Comparison of ENCODE assay signal across 12 cellular contexts in the genomic region with DNA sequence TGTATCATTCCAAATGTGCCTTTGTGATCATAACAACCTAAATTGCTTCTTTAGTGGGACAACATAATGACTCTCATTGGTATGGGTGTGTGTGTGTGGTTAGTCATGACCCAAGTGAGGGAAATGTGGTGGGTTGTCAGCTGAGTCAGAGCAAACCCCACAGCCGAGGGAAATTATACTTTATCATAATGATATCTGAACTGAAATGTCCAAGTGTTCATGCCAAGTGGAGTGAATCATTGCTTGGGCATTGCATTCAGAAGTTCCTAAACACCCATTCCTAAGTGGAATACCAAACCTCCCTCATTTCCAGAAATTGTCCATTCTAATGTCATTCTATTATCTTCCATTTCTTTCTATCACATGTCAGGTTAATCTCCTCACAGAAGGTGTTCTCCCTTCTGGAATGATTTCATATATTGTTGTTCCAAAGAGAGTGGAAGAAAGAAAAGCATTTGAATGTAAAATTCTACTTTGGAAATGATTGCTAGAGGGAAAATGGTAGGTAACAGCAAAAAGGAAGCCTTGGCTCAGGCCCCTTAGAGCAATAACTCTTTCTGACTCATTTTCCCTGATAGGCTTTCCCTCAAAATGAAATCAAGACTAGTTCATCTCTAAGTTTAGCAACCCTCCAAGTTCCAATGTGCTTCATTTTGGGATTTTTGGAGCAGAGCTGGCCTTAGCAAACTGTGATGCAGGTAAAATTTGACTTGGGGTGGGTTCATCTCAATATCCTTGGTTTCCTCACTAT.
DNase-seq lines count a peak whose midpoint lies in the region; ATAC-seq, FAIRE-seq and TF ChIP-seq lines count a peak whose summit lies in the region.
"Had no signal": no experiment of that assay in that cellular context is flagged by ENCODE, and none has a peak within 500 bp of the region (broad histone marks: within the 10 kb centered on the region; RNA-seq: fewer than 3 reads in every experiment).

No MANE protein-coding gene starts in this region.

- no peak overlapping the region for H3K4me3 Mint-ChIP-seq in WTC11
- H3K4me3 Mint-ChIP-seq: activated naive CD8-positive, alpha-beta T cell treated with anti-CD3 and anti-CD28 coated beads, Interleukin-2, amount 10 ng/mL, durations not matched to agents 7 days and 5 days; natural killer cell treated with Interleukin-12 subunit alpha and Interleukin-12 subunit beta and Interleukin-15 and Interleukin-18, amount 100 ng/mL, for 72 hours had no signal

- H3K27ac Mint-ChIP-seq in WTC11 = no peak overlapping the region
- H3K27ac Mint-ChIP-seq: activated naive CD8-positive, alpha-beta T cell treated with anti-CD3 and anti-CD28 coated beads, Interleukin-2, amount 10 ng/mL, durations not matched to agents 7 days and 5 days; natural killer cell treated with Interleukin-12 subunit alpha and Interleukin-12 subunit beta and Interleukin-15 and Interleukin-18, amount 100 ng/mL, for 72 hours had no signal

- peak; percentile 72 for DNase-seq in EH (ENCODE audit: low read depth)
- DNase-seq in RCC 7860 (ENCODE audit: low spot score) = peak; percentile 93
- DNase-seq in epithelial cell of esophagus (ENCODE audit: low read depth) = peak; percentile 79
- peak; percentile 74 for DNase-seq in non-pigmented ciliary epithelial cell (ENCODE audit: low read depth)
- no peak for DNase-seq in NCI-H2171 treated with DMSO at 0.1 percent for 48 hours (lab: John Stamatoyannopoulos, UW)
- DNase-seq in NCI-H774 (lab: John Stamatoyannopoulos, UW) = no peak
- DNase-seq in WTC11 (ENCODE audit: low spot score) = no peak
- DNase-seq: activated naive CD8-positive, alpha-beta T cell treated with anti-CD3 and anti-CD28 coated beads, Interleukin-2, amount 10 ng/mL, durations not matched to agents 7 days and 5 days; NCI-H748 treated with DMSO at 0.1 percent for 48 hours had no signal

- H3K27me3 Mint-ChIP-seq in WTC11 (ENCODE audit: low read depth) = peaks cover 3% of the 10 kb centered on the region; the same call in 1 of the 2 replicates
- H3K27me3 Mint-ChIP-seq: activated naive CD8-positive, alpha-beta T cell treated with anti-CD3 and anti-CD28 coated beads, Interleukin-2, amount 10 ng/mL, durations not matched to agents 7 days and 5 days; natural killer cell treated with Interleukin-12 subunit alpha and Interleukin-12 subunit beta and Interleukin-15 and Interleukin-18, amount 100 ng/mL, for 72 hours had no signal

- ATAC-seq in WTC11 (no peak), HG02763 (IDR thresholded peaks at IDR 0.05; ENCODE audit: unreplicated experiment) (no peak)
- ATAC-seq: natural killer cell treated with Interleukin-12 subunit alpha and Interleukin-12 subunit beta and Interleukin-15 and Interleukin-18, amount 100 ng/mL, for 72 hours had no signal

- CTCF ChIA-PET in WTC11 (lab: Charles Lee) = no interaction called here

- H3K9me3 Mint-ChIP-seq in WTC11 = peaks cover 39% of the 10 kb centered on the region

- TF ChIP-seq CTCF in epithelial cell of esophagus (IDR thresholded peaks at IDR 0.05; ENCODE audit: insufficient read depth, low read depth, low read length, missing control alignments) = no peak
- no peak for TF ChIP-seq CTCF in WTC11 (IDR thresholded peaks at IDR 0.05)

- FAIRE-seq in RCC 7860 (lab: Jason Lieb, UNC) = peak; percentile 99
- FAIRE-seq: endometrium had no signal

- peaks cover 1% of the 10 kb centered on the region; the same call in 1 of the 2 replicates for H3K4me1 Mint-ChIP-seq in WTC11
- H3K4me1 Mint-ChIP-seq: activated naive CD8-positive, alpha-beta T cell treated with anti-CD3 and anti-CD28 coated beads, Interleukin-2, amount 10 ng/mL, durations not matched to agents 7 days and 5 days had no signal

- no peak overlapping the region for H3K4me3 ChIP-seq in epithelial cell of esophagus (ENCODE audit: low read length)

- H3K36me3 Mint-ChIP-seq in WTC11 = peaks cover 29% of the 10 kb centered on the region
- H3K36me3 Mint-ChIP-seq: activated naive CD8-positive, alpha-beta T cell treated with anti-CD3 and anti-CD28 coated beads, Interleukin-2, amount 10 ng/mL, durations not matched to agents 7 days and 5 days had no signal

- POLR2A ChIA-PET in WTC11 (lab: Charles Lee) = no interaction called here

TF ChIP-seq in WTC11, 78 proteins besides CTCF, POLR2A, EP300 and RAD21 (continues in another document):
- TF ChIP-seq, protein P1, sequence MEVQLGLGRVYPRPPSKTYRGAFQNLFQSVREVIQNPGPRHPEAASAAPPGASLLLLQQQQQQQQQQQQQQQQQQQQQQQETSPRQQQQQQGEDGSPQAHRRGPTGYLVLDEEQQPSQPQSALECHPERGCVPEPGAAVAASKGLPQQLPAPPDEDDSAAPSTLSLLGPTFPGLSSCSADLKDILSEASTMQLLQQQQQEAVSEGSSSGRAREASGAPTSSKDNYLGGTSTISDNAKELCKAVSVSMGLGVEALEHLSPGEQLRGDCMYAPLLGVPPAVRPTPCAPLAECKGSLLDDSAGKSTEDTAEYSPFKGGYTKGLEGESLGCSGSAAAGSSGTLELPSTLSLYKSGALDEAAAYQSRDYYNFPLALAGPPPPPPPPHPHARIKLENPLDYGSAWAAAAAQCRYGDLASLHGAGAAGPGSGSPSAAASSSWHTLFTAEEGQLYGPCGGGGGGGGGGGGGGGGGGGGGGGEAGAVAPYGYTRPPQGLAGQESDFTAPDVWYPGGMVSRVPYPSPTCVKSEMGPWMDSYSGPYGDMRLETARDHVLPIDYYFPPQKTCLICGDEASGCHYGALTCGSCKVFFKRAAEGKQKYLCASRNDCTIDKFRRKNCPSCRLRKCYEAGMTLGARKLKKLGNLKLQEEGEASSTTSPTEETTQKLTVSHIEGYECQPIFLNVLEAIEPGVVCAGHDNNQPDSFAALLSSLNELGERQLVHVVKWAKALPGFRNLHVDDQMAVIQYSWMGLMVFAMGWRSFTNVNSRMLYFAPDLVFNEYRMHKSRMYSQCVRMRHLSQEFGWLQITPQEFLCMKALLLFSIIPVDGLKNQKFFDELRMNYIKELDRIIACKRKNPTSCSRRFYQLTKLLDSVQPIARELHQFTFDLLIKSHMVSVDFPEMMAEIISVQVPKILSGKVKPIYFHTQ (CRISPR knock-in tag; IDR thresholded peaks at IDR 0.05) = no peak
- TF ChIP-seq PRRX2 (CRISPR knock-in tag; IDR thresholded peaks at IDR 0.05) = no peak
- no peak for TF ChIP-seq IRF2 (CRISPR knock-in tag; IDR thresholded peaks at IDR 0.05; ENCODE audit: borderline replicate concordance, low read depth)
- TF ChIP-seq TP53 (CRISPR knock-in tag; IDR thresholded peaks at IDR 0.05) = no peak
- no peak for TF ChIP-seq ZNF416 (CRISPR knock-in tag; IDR thresholded peaks at IDR 0.05)
- TF ChIP-seq ZNF317 (CRISPR knock-in tag; IDR thresholded peaks at IDR 0.05; ENCODE audit: borderline replicate concordance, low read depth) = no peak
- TF ChIP-seq, protein P2, sequence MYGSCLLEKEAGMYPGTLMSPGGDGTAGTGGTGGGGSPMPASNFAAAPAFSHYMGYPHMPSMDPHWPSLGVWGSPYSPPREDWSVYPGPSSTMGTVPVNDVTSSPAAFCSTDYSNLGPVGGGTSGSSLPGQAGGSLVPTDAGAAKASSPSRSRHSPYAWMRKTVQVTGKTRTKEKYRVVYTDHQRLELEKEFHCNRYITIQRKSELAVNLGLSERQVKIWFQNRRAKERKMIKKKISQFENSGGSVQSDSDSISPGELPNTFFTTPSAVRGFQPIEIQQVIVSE (CRISPR knock-in tag; IDR thresholded peaks at IDR 0.05; ENCODE audit: borderline replicate concordance) = no peak
- no peak for TF ChIP-seq ELF4 (CRISPR knock-in tag; IDR thresholded peaks at IDR 0.05; ENCODE audit: low read depth)
- TF ChIP-seq JAZF1 (CRISPR knock-in tag; IDR thresholded peaks at IDR 0.05) = no peak
- TF ChIP-seq, protein P3, sequence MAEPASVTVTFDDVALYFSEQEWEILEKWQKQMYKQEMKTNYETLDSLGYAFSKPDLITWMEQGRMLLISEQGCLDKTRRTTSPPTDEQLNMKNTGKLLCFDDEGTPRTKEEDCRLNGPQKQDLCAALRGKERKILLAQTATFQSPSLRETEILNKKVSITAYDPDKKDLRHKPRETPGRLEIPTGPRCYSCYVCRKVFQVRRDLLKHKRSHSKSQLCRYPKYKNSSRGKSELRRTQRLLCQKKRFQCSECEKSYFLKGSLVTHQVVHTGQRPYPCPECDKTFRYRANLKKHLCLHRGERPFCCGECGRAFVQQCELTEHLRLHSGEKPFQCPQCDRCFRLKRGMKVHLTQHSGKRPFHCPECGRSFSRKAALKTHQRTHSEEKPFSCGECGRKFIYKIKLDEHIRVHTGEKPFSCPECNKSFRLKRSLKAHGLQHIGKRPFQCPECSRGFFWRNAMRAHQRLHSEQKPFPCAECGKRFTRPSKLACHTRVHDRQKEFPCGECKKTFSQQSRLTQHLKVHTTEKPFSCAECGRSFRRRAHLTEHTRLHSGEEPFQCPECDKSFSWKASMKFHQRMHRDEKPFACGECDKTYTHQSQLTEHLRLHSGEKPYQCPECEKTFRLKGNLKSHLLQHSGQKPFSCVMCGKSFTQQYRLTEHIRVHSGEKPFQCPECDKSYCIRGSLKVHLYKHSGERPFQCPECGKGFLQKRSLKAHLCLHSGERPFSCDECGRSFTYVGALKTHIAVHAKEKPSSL (CRISPR knock-in tag; conservative IDR thresholded peaks at IDR 0.05) = no peak
- TF ChIP-seq, protein P4, sequence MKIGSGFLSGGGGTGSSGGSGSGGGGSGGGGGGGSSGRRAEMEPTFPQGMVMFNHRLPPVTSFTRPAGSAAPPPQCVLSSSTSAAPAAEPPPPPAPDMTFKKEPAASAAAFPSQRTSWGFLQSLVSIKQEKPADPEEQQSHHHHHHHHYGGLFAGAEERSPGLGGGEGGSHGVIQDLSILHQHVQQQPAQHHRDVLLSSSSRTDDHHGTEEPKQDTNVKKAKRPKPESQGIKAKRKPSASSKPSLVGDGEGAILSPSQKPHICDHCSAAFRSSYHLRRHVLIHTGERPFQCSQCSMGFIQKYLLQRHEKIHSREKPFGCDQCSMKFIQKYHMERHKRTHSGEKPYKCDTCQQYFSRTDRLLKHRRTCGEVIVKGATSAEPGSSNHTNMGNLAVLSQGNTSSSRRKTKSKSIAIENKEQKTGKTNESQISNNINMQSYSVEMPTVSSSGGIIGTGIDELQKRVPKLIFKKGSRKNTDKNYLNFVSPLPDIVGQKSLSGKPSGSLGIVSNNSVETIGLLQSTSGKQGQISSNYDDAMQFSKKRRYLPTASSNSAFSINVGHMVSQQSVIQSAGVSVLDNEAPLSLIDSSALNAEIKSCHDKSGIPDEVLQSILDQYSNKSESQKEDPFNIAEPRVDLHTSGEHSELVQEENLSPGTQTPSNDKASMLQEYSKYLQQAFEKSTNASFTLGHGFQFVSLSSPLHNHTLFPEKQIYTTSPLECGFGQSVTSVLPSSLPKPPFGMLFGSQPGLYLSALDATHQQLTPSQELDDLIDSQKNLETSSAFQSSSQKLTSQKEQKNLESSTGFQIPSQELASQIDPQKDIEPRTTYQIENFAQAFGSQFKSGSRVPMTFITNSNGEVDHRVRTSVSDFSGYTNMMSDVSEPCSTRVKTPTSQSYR (CRISPR knock-in tag; IDR thresholded peaks at IDR 0.05) = no peak
- no peak for TF ChIP-seq TEAD4 (CRISPR knock-in tag; IDR thresholded peaks at IDR 0.05)
- TF ChIP-seq CBFB (CRISPR knock-in tag; IDR thresholded peaks at IDR 0.05; ENCODE audit: low read depth) = no peak
- no peak for TF ChIP-seq NFE2L1 (CRISPR knock-in tag; IDR thresholded peaks at IDR 0.05)
- no peak for TF ChIP-seq TEAD1 (CRISPR knock-in tag; IDR thresholded peaks at IDR 0.05)

Comparison
In these comparisons a context has a peak if more than half of its experiments do, and no peak if none do; other contexts are left out.
1. DNase-seq: peak in EH (single experiment), RCC 7860 (single experiment), epithelial cell of esophagus (single experiment) and non-pigmented ciliary epithelial cell (single experiment); none in NCI-H2171 treated with DMSO at 0.1 percent for 48 hours (single experiment), NCI-H774 (single experiment) and WTC11 (single experiment).